1 cellular context compared by ENCODE assay signal in genomic region chr6:87176493-87176892, GRCh38.
TF ChIP-seq lines count a peak whose summit lies in the region.

No MANE protein-coding gene starts in this region.

TF ChIP-seq in GM23338, 12 proteins besides CTCF, POLR2A, EP300 and RAD21 (continued from another document):
- TF ChIP-seq ZNF462 (CRISPR knock-in tag; IDR thresholded peaks at IDR 0.05): no peak
